In the genomic region with DNA sequence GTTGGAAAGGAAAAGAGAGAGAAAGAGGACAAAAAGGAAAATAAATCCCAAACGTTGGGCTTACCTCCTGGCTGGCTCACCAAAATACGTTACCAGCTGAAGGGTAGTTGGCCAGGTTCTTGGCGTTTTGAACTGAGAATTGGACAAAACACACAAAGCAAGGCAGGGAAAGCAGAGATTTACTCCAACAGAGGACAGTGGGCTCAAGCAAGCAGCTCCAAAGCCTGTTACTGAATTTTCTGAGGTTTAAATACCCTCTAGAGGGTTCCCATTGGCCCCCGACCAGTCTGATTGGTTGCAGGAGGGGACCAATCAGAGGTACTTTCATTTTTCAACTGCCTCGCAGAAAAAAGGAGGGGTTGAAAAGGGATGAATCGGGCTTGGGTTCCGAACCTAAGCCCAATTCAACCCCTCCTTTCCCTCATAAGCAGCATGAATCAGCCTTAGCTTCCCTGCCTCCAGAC, we compare ENCODE assay signal across 9 cellular contexts. TPM values are rescaled to one million over a fixed set of nuclear protein-coding genes. Genes with fewer than 3 reads are reported as not detected.
DNase-seq lines count a peak whose midpoint lies in the region; TF ChIP-seq lines count a peak whose summit lies in the region.
"Had no signal": no experiment of that assay in that cellular context is flagged by ENCODE, and none has a peak within 500 bp of the region (broad histone marks: within the 10 kb centered on the region; RNA-seq: fewer than 3 reads in every experiment).

No MANE protein-coding gene starts in this region.

- H3K36me3 ChIP-seq in sigmoid colon, result no peaks in the 10 kb centered on the region

- TF ChIP-seq POLR2A in sigmoid colon (IDR thresholded peaks at IDR 0.05), result no peak

- 80 to 81% methylated on average over 7 of the region's 7 CpGs for WGBS in sigmoid colon, 2 donors

- no peak for TF ChIP-seq EP300 in sigmoid colon (IDR thresholded peaks at IDR 0.05)

- DNase-seq in EH (ENCODE audit: low read depth) (peak; percentile 23), NOMO-1 (lab: John Stamatoyannopoulos, UW; ENCODE audit: unreplicated experiment in 2 of 2) (peak; percentile 48 to 66), dorsolateral prefrontal cortex (no peak), sigmoid colon (peak; percentile 68), HuH-7.5 (ENCODE audit: low spot score) (no peak), NCI-H1092 treated with DMSO at 0.1 percent for 48 hours (lab: John Stamatoyannopoulos, UW) (no peak), GM20000 (ENCODE audit: low spot score) (no peak), NCI-H82 treated with DMSO at 0.1 percent for 48 hours (lab: John Stamatoyannopoulos, UW; ENCODE audit: unreplicated experiment) (no peak)
- DNase-seq: activated CD4-positive, alpha-beta T cell treated with anti-CD3 and anti-CD28 coated beads for 1 hour had no signal

- TF ChIP-seq CTCF in dorsolateral prefrontal cortex (IDR thresholded peaks at IDR 0.05 in 54 of 56, conservative IDR thresholded peaks at IDR 0.05 in 2 of 56; ENCODE audit: low read depth in 1 of 56, partially characterized antibody in 56 of 56) (no peak), sigmoid colon (IDR thresholded peaks at IDR 0.05) (no peak), GM20000 (IDR thresholded peaks at IDR 0.05; ENCODE audit: extremely low read depth, missing control alignments) (no peak)

- H3K4me3 ChIP-seq in dorsolateral prefrontal cortex (peak overlapping the region in 55 of 59 donors; percentile 0 to 67 (median 42)), sigmoid colon (peak overlapping the region in 3 of 4 donors; percentile 16 to 20 (median 17))

- no peaks in the 10 kb centered on the region for H3K9me3 ChIP-seq in sigmoid colon

- H3K4me1 ChIP-seq in sigmoid colon, result no peaks in the 10 kb centered on the region

- intact Hi-C loops in dorsolateral prefrontal cortex (cut with DNase I) (no loop called here), sigmoid colon (cut with DNase I) (no loop called here)

- H3K27me3 ChIP-seq in dorsolateral prefrontal cortex, result no peaks in the 10 kb centered on the region
- no peaks in the 10 kb centered on the region for H3K27me3 ChIP-seq in sigmoid colon

- H3K27ac ChIP-seq in dorsolateral prefrontal cortex (peak overlapping the region in 8 of 59 donors; percentile 2 to 53 (median 24)), sigmoid colon (no peak overlapping the region)

RNA-seq across cellular contexts. Expression of a gene that starts 55.6 kb away (rescaled TPM):
- total RNA-seq in dorsolateral prefrontal cortex, result 1 to 10 TPM in 2 of 120 experiments, under 1 TPM in 27, not detected in 91; 0.18 to 1.8 (median 0.47) TPM
- not detected for total RNA-seq in sigmoid colon
- not detected for polyA plus RNA-seq in sigmoid colon

Comparison
In these comparisons a context has a peak if more than half of its experiments do, and no peak if none do; other contexts are left out.
1. DNase-seq: peak in EH (single experiment), NOMO-1 (2 of 2) and sigmoid colon (single experiment); none in dorsolateral prefrontal cortex (0 of 10), HuH-7.5 (single experiment), NCI-H1092 treated with DMSO at 0.1 percent for 48 hours (single experiment), GM20000 (single experiment) and NCI-H82 treated with DMSO at 0.1 percent for 48 hours (single experiment).